In the genomic region with DNA sequence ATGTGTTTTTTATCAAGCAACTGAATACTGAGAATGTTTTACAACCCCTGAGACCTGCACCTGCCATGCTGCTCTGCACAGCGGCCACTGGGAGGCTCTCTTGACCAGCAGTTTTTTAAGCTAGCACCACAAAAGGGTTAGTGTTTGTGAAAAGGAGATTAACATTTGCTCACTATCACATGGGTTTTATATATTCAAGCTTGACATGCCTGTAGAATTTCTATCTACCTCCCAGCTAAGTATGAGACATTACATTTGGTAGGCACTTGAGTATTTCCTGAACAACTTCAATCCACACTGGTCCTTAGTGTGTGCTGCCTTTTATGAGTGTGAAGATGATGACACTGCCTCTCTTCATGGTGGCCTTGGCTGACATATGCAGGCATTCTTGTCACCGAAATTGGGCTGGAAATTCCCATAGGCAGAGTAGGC, we compare ENCODE assay signal across 8 cellular contexts.
DNase-seq lines count a peak whose midpoint lies in the region; ATAC-seq, FAIRE-seq and TF ChIP-seq lines count a peak whose summit lies in the region.

No MANE protein-coding gene starts in this region.

- ATAC-seq in HepG2 (no peak), GM21786 (IDR thresholded peaks at IDR 0.05; ENCODE audit: unreplicated experiment) (no peak), gastroesophageal sphincter (no peak)
- ATAC-seq in activated CD4-positive, CD25-positive, alpha-beta regulatory T cell treated with anti-CD3 and anti-CD28 coated beads, Interleukin-2, amount 50 U/mL, for 24 hours = no peak

- DNase-seq in ELR (ENCODE audit: low read depth) (peak; percentile 7), LNCaP clone FGC (ENCODE audit: low read depth) (no peak), anterior cingulate cortex (lab: John Stamatoyannopoulos, UW) (peak in 41 of 58 donors; percentile 0 to 58 (median 16)), HepG2 (ENCODE audit: low spot score) (peak; percentile 2), GM19240 (ENCODE audit: insufficient read length, low spot score) (no peak)

- peaks cover 62% of the 10 kb centered on the region for H3K9me3 ChIP-seq in HepG2 (ENCODE audit: low read length)
- no peaks in the 10 kb centered on the region for H3K9me3 ChIP-seq in gastroesophageal sphincter

- H3K36me3 ChIP-seq in HepG2 (replicated peaks in 1 of 2; ENCODE audit: control insufficient read depth in 1 of 2, insufficient read depth in 2 of 2, low read length in 2 of 2) (no peaks in the 10 kb centered on the region), gastroesophageal sphincter (no peaks in the 10 kb centered on the region)

- no peaks in the 10 kb centered on the region for H3K79me2 ChIP-seq in HepG2 (ENCODE audit: insufficient read depth, low read length)

- H3K4me1 ChIP-seq in HepG2 (ENCODE audit: insufficient read depth, low read length) (no peaks in the 10 kb centered on the region), gastroesophageal sphincter (no peaks in the 10 kb centered on the region)

- WGBS in HepG2 (ENCODE audit: low lambda C conversion rate) = 0% methylated on average over 1 of the region's 2 CpGs
- 4 to 48% methylated on average over 2 of the region's 2 CpGs for WGBS in gastroesophageal sphincter (ENCODE audit: low coverage in 1 of 2), 2 donors

- no peaks in the 10 kb centered on the region for H4K20me1 ChIP-seq in HepG2 (ENCODE audit: insufficient read depth, low read length)

- TF ChIP-seq CTCF in LNCaP clone FGC (IDR thresholded peaks at IDR 0.05; ENCODE audit: control insufficient read depth, extremely low read depth, insufficient read depth) (peak; percentile 88), HepG2 (CRISPR knock-in tag; IDR thresholded peaks at IDR 0.05) (peak; percentile 39; the same call in 1 of the 2 replicates), gastroesophageal sphincter (IDR thresholded peaks at IDR 0.05) (peak in 2 of 4 experiments; percentile 39 to 44)

- H3K27me3 ChIP-seq in HepG2 (ENCODE audit: control insufficient read depth in 1 of 2, insufficient read depth in 2 of 2, low read length in 2 of 2) = no peaks in the 10 kb centered on the region
- H3K27me3 ChIP-seq in gastroesophageal sphincter = peaks cover 4% of the 10 kb centered on the region

- H2AFZ ChIP-seq in HepG2 (ENCODE audit: low read length) = no peak overlapping the region

- no peak for TF ChIP-seq EP300 in HepG2 (IDR thresholded peaks at IDR 0.05; ENCODE audit: low read depth in 2 of 2, low read length in 2 of 2)
- TF ChIP-seq EP300 in HepG2 (CRISPR knock-in tag; IDR thresholded peaks at IDR 0.05; ENCODE audit: borderline replicate concordance) = no peak
- TF ChIP-seq EP300 in gastroesophageal sphincter (IDR thresholded peaks at IDR 0.05) = no peak

- TF ChIP-seq POLR2A in HepG2 (IDR thresholded peaks at IDR 0.05; ENCODE audit: insufficient read depth in 1 of 2, low read depth in 2 of 2, low read length in 2 of 2) (no peak), gastroesophageal sphincter (IDR thresholded peaks at IDR 0.05) (no peak)

- H3K4me3 ChIP-seq in LNCaP clone FGC (ENCODE audit: low read depth, low read length) (no peak overlapping the region), HepG2 (replicated peaks in 1 of 3; ENCODE audit: insufficient read depth in 1 of 3, low read depth in 2 of 3, low read length in 3 of 3) (no peak overlapping the region), gastroesophageal sphincter (no peak overlapping the region)

- H3K9ac ChIP-seq in HepG2 (ENCODE audit: insufficient read depth, low read depth, low read length) = no peak overlapping the region

- no peak for FAIRE-seq in HepG2 (lab: Jason Lieb, UNC)

- in situ Hi-C loops in HepG2 (cut with HindIII; ENCODE audit: extremely low pct_ligation_motif_present, low pct_unique_long_range_greater_than_20kb) = loop anchor here (25.0 kb wide), 1 partner anchor 738 kb away; no protein-coding TSS in a partner anchor

- H3K4me2 ChIP-seq in HepG2 (ENCODE audit: low read depth, low read length) = no peak overlapping the region

- no TSS peak for BruUV-seq in HepG2 (replicated peaks; lab: Mats Ljungman, UMichigan)

- intact Hi-C loops in HepG2 (cut with micrococcal nuclease; ENCODE audit: unreplicated experiment) = no loop called here

- H3K27ac ChIP-seq in HepG2 (ENCODE audit: extremely low read length, insufficient read depth, low read length) = no peak overlapping the region
- no peak overlapping the region for H3K27ac ChIP-seq in gastroesophageal sphincter

- no peak for TF ChIP-seq RAD21 in HepG2 (CRISPR knock-in tag; IDR thresholded peaks at IDR 0.05)

- CTCF ChIA-PET in HepG2 (lab: Yijun Ruan, JAX; ENCODE audit: low intra/inter-chr PET ratio, low total read pairs) = no interaction called here

- POLR2A ChIA-PET in HepG2 (lab: Yijun Ruan, JAX) = no interaction called here

TF ChIP-seq in HepG2, 621 proteins besides CTCF, POLR2A, EP300 and RAD21:
- TF ChIP-seq STAG1 (CRISPR knock-in tag; IDR thresholded peaks at IDR 0.05) = peak; percentile 55
- no peak for TF ChIP-seq ZNF781 (CRISPR knock-in tag; IDR thresholded peaks at IDR 0.05; ENCODE audit: borderline replicate concordance, not compliant biosample characterization)
- peak; percentile 41; the same call in 1 of the 2 replicates for TF ChIP-seq SMC3 (IDR thresholded peaks at IDR 0.05; ENCODE audit: low read length)

Comparison
In these comparisons a context has a peak if more than half of its experiments do, and no peak if none do; other contexts are left out.
1. DNase-seq: peak in ELR (single experiment), anterior cingulate cortex (41 of 58) and HepG2 (single experiment); none in LNCaP clone FGC (single experiment) and GM19240 (single experiment).